ENCODE assay signal across 29 cellular contexts in genomic region chr6:95159557-95159956, GRCh38.
DNase-seq lines count a peak whose midpoint lies in the region; ATAC-seq lines count a peak whose summit lies in the region.
"Had no signal": no experiment of that assay in that cellular context is flagged by ENCODE, and none has a peak within 500 bp of the region (broad histone marks: within the 10 kb centered on the region; RNA-seq: fewer than 3 reads in every experiment).

No MANE protein-coding gene starts in this region.

- no peak for ATAC-seq in HG02571 (IDR thresholded peaks at IDR 0.05; ENCODE audit: unreplicated experiment)
- ATAC-seq: A549; CD8-positive, alpha-beta T cell had no signal

- DNase-seq in NCI-H2171 (lab: John Stamatoyannopoulos, UW) = peak; percentile 22
- peak; percentile 65 for DNase-seq in NCI-H2171 treated with DMSO at 0.1 percent for 48 hours (lab: John Stamatoyannopoulos, UW)
- DNase-seq in NCI-H446 treated with DMSO at 0.1 percent for 48 hours (lab: John Stamatoyannopoulos, UW) = peak; percentile 32
- peak; percentile 88 for DNase-seq in SK-N-DZ (ENCODE audit: low spot score)
- no peak for DNase-seq in activated CD4-positive, alpha-beta T cell treated with anti-CD3 and anti-CD28 coated beads for 48 hours
- no peak for DNase-seq in anterior cingulate cortex (lab: John Stamatoyannopoulos, UW)
- DNase-seq in GM03348 (ENCODE audit: low spot score) = no peak
- DNase-seq: 8988T; ACHN; AML-193; BE2C; C1 segment of cervical spinal cord; Caco-2; Calu3; CD4-positive, alpha-beta memory T cell; CD4-positive, alpha-beta T cell; CD4-positive, CD25-positive, alpha-beta regulatory T cell; CD8-positive, alpha-beta memory T cell; CD8-positive, alpha-beta T cell; COR-L47; DMS 273 treated with DMSO at 0.1 percent for 48 hours; DMS153; DMS53; DMS79; DMS79 treated with DMSO at 0.1 percent for 48 hours; DND-41; EL had no signal

Comparison
In these comparisons a context has a peak if more than half of its experiments do, and no peak if none do; other contexts are left out.
1. DNase-seq: peak in NCI-H2171 (single experiment), NCI-H2171 treated with DMSO at 0.1 percent for 48 hours (single experiment), NCI-H446 treated with DMSO at 0.1 percent for 48 hours (single experiment) and SK-N-DZ (single experiment); none in activated CD4-positive, alpha-beta T cell treated with anti-CD3 and anti-CD28 coated beads for 48 hours (single experiment), anterior cingulate cortex (0 of 58) and GM03348 (single experiment).